In the genomic region with DNA sequence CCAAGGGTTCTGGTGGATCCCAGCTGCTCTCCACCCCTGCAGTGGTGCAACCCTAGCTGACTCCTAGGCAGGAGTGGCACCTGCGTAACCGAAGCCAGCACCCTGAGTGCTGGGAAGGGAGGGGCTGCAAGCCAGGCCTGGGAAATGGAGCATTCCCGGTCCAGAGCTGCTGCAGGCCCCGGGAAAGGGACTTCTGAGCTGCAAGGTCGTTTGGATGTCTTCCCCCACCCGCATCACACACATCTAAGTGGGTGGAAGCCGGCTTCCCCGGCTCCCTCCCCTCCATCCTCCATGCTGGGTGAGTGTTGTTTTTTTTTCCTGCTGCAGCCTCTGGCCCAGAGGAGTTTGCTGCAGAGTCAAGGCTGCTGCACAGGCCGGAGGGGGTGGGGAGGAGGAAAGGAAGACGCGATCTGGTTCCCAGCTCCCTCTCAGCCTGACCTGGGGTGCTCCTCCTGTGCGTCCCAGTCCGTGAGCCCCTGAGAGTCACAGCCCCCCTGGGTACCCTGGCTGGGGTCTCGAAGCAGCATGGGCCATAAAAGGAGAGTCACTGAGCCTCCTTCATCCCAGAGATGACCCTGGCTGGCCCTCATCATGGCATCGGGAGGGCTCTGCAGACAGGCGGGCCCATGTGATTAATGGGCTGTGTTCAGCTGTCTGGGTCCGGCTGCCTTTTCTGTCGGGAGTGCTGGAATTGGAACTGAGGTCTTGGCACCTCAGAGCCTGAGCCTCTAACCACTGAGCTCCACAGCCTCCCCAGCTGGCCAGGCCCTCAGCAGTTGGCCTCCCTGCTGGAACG, we compare ENCODE assay signal across 8 cellular contexts. TPM values are rescaled to one million over a fixed set of nuclear protein-coding genes. Genes with fewer than 3 reads are reported as not detected.
A peak's percentile ranks its signal among the peaks of the same experiment; 100 is the strongest.
DNase-seq lines count a peak whose midpoint lies in the region; ATAC-seq and TF ChIP-seq lines count a peak whose summit lies in the region.

No MANE protein-coding gene starts in this region.

- no peak for TF ChIP-seq CTCF in choroid plexus epithelial cell (conservative IDR thresholded peaks at IDR 0.05; ENCODE audit: low read depth, low read length)

- intact Hi-C loops in sciatic nerve (cut with DNase I): no loop called here

- H3K36me3 ChIP-seq in HUES48 (ENCODE audit: control insufficient read depth, insufficient read depth, low read length): no peaks in the 10 kb centered on the region

- peak overlapping the region; percentile 18 for H3K27ac ChIP-seq in HUES48 (ENCODE audit: low read depth, low read length)

- H3K4me3 ChIP-seq in HUES48 (ENCODE audit: low read depth, low read length) (no peak overlapping the region), choroid plexus epithelial cell (ENCODE audit: low read depth, low read length) (no peak overlapping the region)

- H3K9me3 ChIP-seq in HUES48 (ENCODE audit: control insufficient read depth, insufficient read depth, low read length): no peaks in the 10 kb centered on the region

- H3K9ac ChIP-seq in HUES48 (ENCODE audit: low read depth, low read length): no peak overlapping the region

- peak; percentile 76 for ATAC-seq in sciatic nerve
- ATAC-seq in HG03439 (IDR thresholded peaks at IDR 0.05; ENCODE audit: unreplicated experiment): no peak

- H3K27me3 ChIP-seq in HUES48 (ENCODE audit: control insufficient read depth, insufficient read depth, low read length): no peaks in the 10 kb centered on the region

- H3K4me1 ChIP-seq in HUES48 (ENCODE audit: control insufficient read depth, insufficient read depth, low read length): peaks cover 44% of the 10 kb centered on the region

- DNase-seq in choroid plexus epithelial cell (ENCODE audit: low read depth): peak; percentile 50
- DNase-seq in left kidney (ENCODE audit: low read depth, low spot score): peak; percentile 82
- no peak for DNase-seq in sciatic nerve (ENCODE audit: low spot score)
- no peak for DNase-seq in CD1c-positive myeloid dendritic cell (ENCODE audit: extremely low spot score)
- no peak for DNase-seq in activated effector memory CD4-positive, alpha-beta T cell treated with Interleukin-2 at 50 U/mL for 16 hours
- no peak for DNase-seq in pons (ENCODE audit: low spot score)

RNA-seq across cellular contexts. Expression of a gene that starts 16.2 kb away (rescaled TPM):
- 52.9 TPM for total RNA-seq in sciatic nerve

RNA-seq across cellular contexts. Expression of a gene that starts 41.9 kb away (rescaled TPM):
- total RNA-seq in sciatic nerve: 20.1 TPM

Comparison
In these comparisons a context has a peak if more than half of its experiments do, and no peak if none do; other contexts are left out.
1. DNase-seq: peak in choroid plexus epithelial cell (single experiment) and left kidney (single experiment); none in sciatic nerve (single experiment), CD1c-positive myeloid dendritic cell (single experiment), activated effector memory CD4-positive, alpha-beta T cell treated with Interleukin-2 at 50 U/mL for 16 hours (single experiment) and pons (single experiment).